ENCODE assay signal across 9 cellular contexts in genomic region chr12:95102916-95103671, GRCh38. TPM values are rescaled to one million over a fixed set of nuclear protein-coding genes. Genes with fewer than 3 reads are reported as not detected.
DNase-seq lines count a peak whose midpoint lies in the region; ATAC-seq and TF ChIP-seq lines count a peak whose summit lies in the region.
"Had no signal": no experiment of that assay in that cellular context is flagged by ENCODE, and none has a peak within 500 bp of the region (broad histone marks: within the 10 kb centered on the region; RNA-seq: fewer than 3 reads in every experiment).

No MANE protein-coding gene starts in this region.

- no peaks in the 10 kb centered on the region for H3K36me3 Mint-ChIP-seq in natural killer cell treated with Interleukin-12 subunit alpha and Interleukin-12 subunit beta and Interleukin-15 and Interleukin-18, amount 100 ng/mL, for 72 hours
- H3K36me3 Mint-ChIP-seq in natural killer cell (no peaks in the 10 kb centered on the region), activated B cell treated with CpG ODN at 0.5 μM for 24 hours (ENCODE audit: low read depth) (peaks cover 6% of the 10 kb centered on the region), endothelial cell (ENCODE audit: low read depth, unreplicated experiment) (peaks cover 42% of the 10 kb centered on the region)

- intact Hi-C loops in natural killer cell (cut with micrococcal nuclease) = no loop called here
- intact Hi-C loops in activated B cell treated with CpG ODN at 0.5 μM for 24 hours (cut with micrococcal nuclease) = loop anchor here (1.0 kb wide), 2 partner anchors 30 to 114 kb away; partner anchors contain the start of genes FGD6, NR2C1 and VEZT

- no peak for DNase-seq in natural killer cell treated with Interleukin-12 subunit alpha and Interleukin-12 subunit beta and Interleukin-15 and Interleukin-18, amount 100 ng/mL, for 72 hours (ENCODE audit: low spot score)
- DNase-seq in natural killer cell = no peak
- DNase-seq in NCI-H146 (lab: John Stamatoyannopoulos, UW) = peak; percentile 12
- no peak for DNase-seq in activated B cell treated with CpG ODN at 0.5 μM for 24 hours
- peak; percentile 93 for DNase-seq in iris pigment epithelial cell (ENCODE audit: low read depth)
- no peak for DNase-seq in endothelial cell (ENCODE audit: low spot score)
- DNase-seq in medulla oblongata (ENCODE audit: extremely low spot score) = no peak
- DNase-seq: heart left ventricle had no signal

- POLR2A ChIA-PET in activated B cell treated with CpG ODN at 0.5 μM for 24 hours (lab: Charles Lee) = interaction anchor here (2.2 kb wide), 1 partner anchor 30 kb away, joined by 5 read pairs; the partner anchor contains the start of gene NR2C1

- CTCF ChIA-PET in activated B cell treated with CpG ODN at 0.5 μM for 24 hours (lab: Charles Lee) = no interaction called here

- peak overlapping the region in 1 of 2 donors; percentile 41 for H3K27ac Mint-ChIP-seq in natural killer cell treated with Interleukin-12 subunit alpha and Interleukin-12 subunit beta and Interleukin-15 and Interleukin-18, amount 100 ng/mL, for 72 hours
- no peak overlapping the region for H3K27ac Mint-ChIP-seq in natural killer cell
- peak overlapping the region; percentile 37 for H3K27ac Mint-ChIP-seq in activated B cell treated with CpG ODN at 0.5 μM for 24 hours
- no peak overlapping the region for H3K27ac Mint-ChIP-seq in endothelial cell (ENCODE audit: unreplicated experiment)

- H3K4me1 Mint-ChIP-seq in natural killer cell treated with Interleukin-12 subunit alpha and Interleukin-12 subunit beta and Interleukin-15 and Interleukin-18, amount 100 ng/mL, for 72 hours (ENCODE audit: low read depth in 2 of 2) = peaks cover 0 to 10% of the 10 kb centered on the region in 2 donors
- H3K4me1 Mint-ChIP-seq in natural killer cell (no peaks in the 10 kb centered on the region), activated B cell treated with CpG ODN at 0.5 μM for 24 hours (peaks cover 17% of the 10 kb centered on the region), endothelial cell (ENCODE audit: unreplicated experiment) (peaks cover 21% of the 10 kb centered on the region)

- TF ChIP-seq CTCF in natural killer cell (IDR thresholded peaks at IDR 0.05) (no peak), activated B cell treated with CpG ODN at 0.5 μM for 24 hours (IDR thresholded peaks at IDR 0.05) (no peak), endothelial cell (IDR thresholded peaks at IDR 0.05; ENCODE audit: unreplicated experiment) (no peak)

- peaks cover 0 to 5% of the 10 kb centered on the region in 2 donors for H3K27me3 Mint-ChIP-seq in natural killer cell treated with Interleukin-12 subunit alpha and Interleukin-12 subunit beta and Interleukin-15 and Interleukin-18, amount 100 ng/mL, for 72 hours
- H3K27me3 Mint-ChIP-seq in natural killer cell (ENCODE audit: low read depth in 2 of 2) (no peaks in the 10 kb centered on the region), activated B cell treated with CpG ODN at 0.5 μM for 24 hours (no peaks in the 10 kb centered on the region), endothelial cell (ENCODE audit: unreplicated experiment) (peaks cover under 1% of the 10 kb centered on the region)

- ATAC-seq in natural killer cell treated with Interleukin-12 subunit alpha and Interleukin-12 subunit beta and Interleukin-15 and Interleukin-18, amount 100 ng/mL, for 72 hours = peak; percentile 79 to 98
- no peak for ATAC-seq in natural killer cell
- peak; percentile 95 for ATAC-seq in HG02763 (IDR thresholded peaks at IDR 0.05; ENCODE audit: unreplicated experiment)
- peak; percentile 94 for ATAC-seq in activated B cell treated with CpG ODN at 0.5 μM for 24 hours (ENCODE audit: low read depth)

- no peaks in the 10 kb centered on the region for H3K9me3 Mint-ChIP-seq in natural killer cell treated with Interleukin-12 subunit alpha and Interleukin-12 subunit beta and Interleukin-15 and Interleukin-18, amount 100 ng/mL, for 72 hours
- no peaks in the 10 kb centered on the region for H3K9me3 Mint-ChIP-seq in natural killer cell
- H3K9me3 Mint-ChIP-seq in activated B cell treated with CpG ODN at 0.5 μM for 24 hours = no peaks in the 10 kb centered on the region
- no peaks in the 10 kb centered on the region for H3K9me3 Mint-ChIP-seq in endothelial cell (ENCODE audit: unreplicated experiment)

- peak overlapping the region; percentile 60 for H3K4me3 Mint-ChIP-seq in natural killer cell treated with Interleukin-12 subunit alpha and Interleukin-12 subunit beta and Interleukin-15 and Interleukin-18, amount 100 ng/mL, for 72 hours
- H3K4me3 Mint-ChIP-seq in natural killer cell = no peak overlapping the region
- no peak overlapping the region for H3K4me3 Mint-ChIP-seq in activated B cell treated with CpG ODN at 0.5 μM for 24 hours
- H3K4me3 Mint-ChIP-seq in endothelial cell (ENCODE audit: unreplicated experiment) = no peak overlapping the region

RNA-seq across cellular contexts. Expression of gene NR2C1, which starts 29.7 kb away (rescaled TPM):
- 10 to 100 TPM; 27.0 to 52.8 TPM for total RNA-seq in natural killer cell treated with Interleukin-12 subunit alpha and Interleukin-12 subunit beta and Interleukin-15 and Interleukin-18, amount 100 ng/mL, for 72 hours
- total RNA-seq in natural killer cell = 10 to 100 TPM; 41.4 to 58.5 (median 46.9) TPM
- total RNA-seq in activated B cell treated with CpG ODN at 0.5 μM for 24 hours = 28.3 and 30.8 TPM in 2 replicates
- 70.2 TPM for total RNA-seq in endothelial cell (ENCODE audit: unreplicated experiment)

Comparison
In these comparisons a context has a peak if more than half of its experiments do, and no peak if none do; other contexts are left out.
1. ATAC-seq: peak in natural killer cell treated with Interleukin-12 subunit alpha and Interleukin-12 subunit beta and Interleukin-15 and Interleukin-18, amount 100 ng/mL, for 72 hours (2 of 2), HG02763 (single experiment) and activated B cell treated with CpG ODN at 0.5 μM for 24 hours (single experiment); none in natural killer cell (0 of 3).
2. DNase-seq: peak in NCI-H146 (single experiment) and iris pigment epithelial cell (single experiment); none in natural killer cell treated with Interleukin-12 subunit alpha and Interleukin-12 subunit beta and Interleukin-15 and Interleukin-18, amount 100 ng/mL, for 72 hours (single experiment), natural killer cell (single experiment), activated B cell treated with CpG ODN at 0.5 μM for 24 hours (single experiment), endothelial cell (single experiment) and medulla oblongata (single experiment).